Comparison of ENCODE assay signal across 9 cellular contexts in genomic region chr16:68369697-68370096, GRCh38. TPM values are rescaled to one million over a fixed set of nuclear protein-coding genes. Genes with fewer than 3 reads are reported as not detected.
DNase-seq lines count a peak whose midpoint lies in the region; ATAC-seq and TF ChIP-seq lines count a peak whose summit lies in the region.
"Had no signal": no experiment of that assay in that cellular context is flagged by ENCODE, and none has a peak within 500 bp of the region (broad histone marks: within the 10 kb centered on the region; RNA-seq: fewer than 3 reads in every experiment).

No MANE protein-coding gene starts in this region.

- H3K36me3 ChIP-seq in upper lobe of right lung = no peaks in the 10 kb centered on the region
- H3K36me3 ChIP-seq: thoracic aorta had no signal

- peaks cover 39% of the 10 kb centered on the region for H3K4me1 Mint-ChIP-seq in activated T-cell treated with anti-CD3 and anti-CD28 coated beads, Interleukin-2, amount 50 U/mL, for 24 hours (ENCODE audit: low read depth)
- peaks cover 5% of the 10 kb centered on the region for H3K4me1 Mint-ChIP-seq in MCF 10A (ENCODE audit: insufficient read depth, unreplicated experiment)

- peaks cover 26% of the 10 kb centered on the region for H3K27me3 Mint-ChIP-seq in activated T-cell treated with anti-CD3 and anti-CD28 coated beads, Interleukin-2, amount 50 U/mL, for 24 hours
- H3K27me3 Mint-ChIP-seq in MCF 10A (ENCODE audit: insufficient read depth, unreplicated experiment) = peaks cover 42% of the 10 kb centered on the region

- TF ChIP-seq CTCF in upper lobe of right lung (IDR thresholded peaks at IDR 0.05) (no peak), MCF 10A (IDR thresholded peaks at IDR 0.05; ENCODE audit: unreplicated experiment) (no peak)

- no peaks in the 10 kb centered on the region for H3K36me3 Mint-ChIP-seq in activated T-cell treated with anti-CD3 and anti-CD28 coated beads, Interleukin-2, amount 50 U/mL, for 24 hours (ENCODE audit: low read depth)
- no peaks in the 10 kb centered on the region for H3K36me3 Mint-ChIP-seq in MCF 10A (ENCODE audit: insufficient read depth, unreplicated experiment)

- H3K27me3 ChIP-seq in upper lobe of right lung = no peaks in the 10 kb centered on the region

- POLR2A ChIA-PET in MCF 10A (lab: Yijun Ruan, JAX) = interaction anchor here (0.6 kb wide), 1 partner anchor 15 kb away, joined by 3 read pairs; no protein-coding TSS in a partner anchor

- CTCF ChIA-PET in MCF 10A (lab: Yijun Ruan, JAX) = interaction anchor here (0.6 to 1.4 kb wide), 2 partner anchors 12 to 32 kb away, joined by 3 read pairs; no protein-coding TSS in a partner anchor

- H3K27ac Mint-ChIP-seq in activated T-cell treated with anti-CD3 and anti-CD28 coated beads, Interleukin-2, amount 50 U/mL, for 24 hours = no peak overlapping the region
- no peak overlapping the region for H3K27ac Mint-ChIP-seq in MCF 10A (ENCODE audit: low read depth, unreplicated experiment)

- ATAC-seq in HG03280 (IDR thresholded peaks at IDR 0.05; ENCODE audit: unreplicated experiment) (peak; percentile 50), upper lobe of right lung (peak; percentile 11)

- no peak overlapping the region for H3K4me3 ChIP-seq in upper lobe of right lung
- H3K4me3 ChIP-seq: thoracic aorta had no signal

- peak; percentile 37 for DNase-seq in stimulated activated CD4-positive, alpha-beta T cell treated with anti-CD3 and anti-CD28 coated beads, Interleukin-1b, Interleukin-23, amount 100 ng/mL, for 48 hours
- no peak for DNase-seq in stimulated activated CD4-positive, alpha-beta T cell treated with anti-CD3 and anti-CD28 coated beads, Interleukin-4, amount 100 ng/mL, for 4 hours
- DNase-seq in activated T-cell treated with anti-CD3 and anti-CD28 coated beads, Interleukin-2, amount 50 U/mL, for 24 hours = peak; percentile 59
- DNase-seq in upper lobe of right lung = no peak
- DNase-seq in GM03348 (ENCODE audit: low spot score) = no peak
- no peak for DNase-seq in HuH-7 (ENCODE audit: low spot score)
- no peak for DNase-seq in MCF 10A (ENCODE audit: unreplicated experiment)

- no TSS peak for BruUV-seq in MCF 10A (replicated peaks; lab: Mats Ljungman, UMichigan)

- H3K4me3 Mint-ChIP-seq in activated T-cell treated with anti-CD3 and anti-CD28 coated beads, Interleukin-2, amount 50 U/mL, for 24 hours = no peak overlapping the region
- H3K4me3 Mint-ChIP-seq in MCF 10A (ENCODE audit: unreplicated experiment) = no peak overlapping the region

- H3K4me1 ChIP-seq in upper lobe of right lung = no peaks in the 10 kb centered on the region

- H3K27ac ChIP-seq in upper lobe of right lung = no peak overlapping the region
- H3K27ac ChIP-seq: thoracic aorta had no signal

- no peaks in the 10 kb centered on the region for H3K9me3 ChIP-seq in upper lobe of right lung
- H3K9me3 ChIP-seq: thoracic aorta had no signal

- H3K9me3 Mint-ChIP-seq in activated T-cell treated with anti-CD3 and anti-CD28 coated beads, Interleukin-2, amount 50 U/mL, for 24 hours = no peaks in the 10 kb centered on the region
- no peaks in the 10 kb centered on the region for H3K9me3 Mint-ChIP-seq in MCF 10A (ENCODE audit: unreplicated experiment)

- intact Hi-C loops in upper lobe of right lung (cut with DNase I) = no loop called here
- intact Hi-C loops in MCF 10A (cut with micrococcal nuclease) = no loop called here

RNA-seq across cellular contexts. Expression of gene PRMT7, which starts 58.9 kb away (rescaled TPM):
- total RNA-seq in upper lobe of right lung = 30.0 TPM
- total RNA-seq in MCF 10A (2022) = 28.0 and 33.2 TPM in 2 replicates

RNA-seq across cellular contexts. Expression of gene SLC7A6OS, which starts 59.0 kb away (rescaled TPM):
- total RNA-seq in upper lobe of right lung (18.8 TPM), MCF 10A (2022) (19.4 and 20.4 TPM in 2 replicates)

Comparison
In these comparisons a context has a peak if more than half of its experiments do, and no peak if none do; other contexts are left out.
1. DNase-seq: peak in stimulated activated CD4-positive, alpha-beta T cell treated with anti-CD3 and anti-CD28 coated beads, Interleukin-1b, Interleukin-23, amount 100 ng/mL, for 48 hours (single experiment) and activated T-cell treated with anti-CD3 and anti-CD28 coated beads, Interleukin-2, amount 50 U/mL, for 24 hours (single experiment); none in stimulated activated CD4-positive, alpha-beta T cell treated with anti-CD3 and anti-CD28 coated beads, Interleukin-4, amount 100 ng/mL, for 4 hours (0 of 2), upper lobe of right lung (single experiment), GM03348 (single experiment), HuH-7 (single experiment) and MCF 10A (single experiment).